In genomic region chr7:20304366-20304765, GRCh38 we compare ENCODE assay signal across 20 cellular contexts. TPM values are rescaled to one million over a fixed set of nuclear protein-coding genes. Genes with fewer than 3 reads are reported as not detected.
DNase-seq lines count a peak whose midpoint lies in the region; ATAC-seq, FAIRE-seq and TF ChIP-seq lines count a peak whose summit lies in the region.
"Had no signal": no experiment of that assay in that cellular context is flagged by ENCODE, and none has a peak within 500 bp of the region (broad histone marks: within the 10 kb centered on the region; RNA-seq: fewer than 3 reads in every experiment).

No MANE protein-coding gene starts in this region.

- intact Hi-C loops in mammary epithelial cell (cut with micrococcal nuclease) = no loop called here
- intact Hi-C loops in MCF 10A (cut with micrococcal nuclease) = no loop called here
- intact Hi-C loops in upper lobe of right lung (cut with DNase I) = no loop called here

- WGBS in mammary epithelial cell (ENCODE audit: low coverage, missing lambda C conversion rate) = 96% methylated on average over 4 of the region's 4 CpGs

- H4K20me1 ChIP-seq in mammary epithelial cell (ENCODE audit: insufficient read depth, low read length) = no peaks in the 10 kb centered on the region

- in situ Hi-C loops in mammary epithelial cell (cut with MboI; ENCODE audit: low sequenced_read_pairs in 2 of 2) = loop anchor here in 1 of 2 donors (25.0 kb wide), 1 partner anchor 317 kb away; no protein-coding TSS in a partner anchor

- H3K36me3 ChIP-seq in mammary epithelial cell (ENCODE audit: insufficient read depth, low read length) = no peaks in the 10 kb centered on the region
- H3K36me3 ChIP-seq in bronchial epithelial cell (ENCODE audit: control insufficient read depth, insufficient read depth, low read length) = no peaks in the 10 kb centered on the region
- no peaks in the 10 kb centered on the region for H3K36me3 ChIP-seq in upper lobe of right lung

- no peak overlapping the region for H3K4me2 ChIP-seq in mammary epithelial cell (ENCODE audit: insufficient read depth, low read depth, low read length)
- H3K4me2 ChIP-seq: A549, SK-N-SH had no signal

- H3K4me3 ChIP-seq in mammary epithelial cell (replicated peaks in 1 of 3; ENCODE audit: insufficient read depth in 1 of 3, low read depth in 2 of 3, low read length in 3 of 3) (no peak overlapping the region), bronchial epithelial cell (ENCODE audit: low read depth, low read length) (no peak overlapping the region), upper lobe of right lung (no peak overlapping the region)
- H3K4me3 ChIP-seq: A549, dorsolateral prefrontal cortex, GM12878 had no signal

- no peak overlapping the region for H3K27ac Mint-ChIP-seq in MCF 10A (ENCODE audit: low read depth, unreplicated experiment)
- H3K27ac Mint-ChIP-seq: activated naive CD4-positive, alpha-beta T cell treated with anti-CD3 and anti-CD28 coated beads, Interleukin-2, amount 50 U/mL, for 24 hours; CD4-positive, alpha-beta memory T cell had no signal

- H3K4me1 ChIP-seq in mammary epithelial cell (ENCODE audit: insufficient read depth, low read length) (peaks cover 4% of the 10 kb centered on the region), upper lobe of right lung (no peaks in the 10 kb centered on the region)

- FAIRE-seq in bronchial epithelial cell (lab: Jason Lieb, UNC) = no peak
- FAIRE-seq: A549, GM12878 had no signal

- BruUV-seq in mammary epithelial cell (replicated peaks; lab: Mats Ljungman, UMichigan) = no TSS peak
- no TSS peak for BruUV-seq in MCF 10A (replicated peaks; lab: Mats Ljungman, UMichigan)

- dilution Hi-C loops in mammary epithelial cell (cut with HindIII; ENCODE audit: low sequenced_read_pairs) = loop anchor here (5.0 to 25.0 kb wide), 2 partner anchors 87 to 542 kb away; partner anchors contain the start of genes MACC1 and TMEM196

- H3K27me3 Mint-ChIP-seq in MCF 10A (ENCODE audit: insufficient read depth, unreplicated experiment) = no peaks in the 10 kb centered on the region
- H3K27me3 Mint-ChIP-seq: activated naive CD4-positive, alpha-beta T cell treated with anti-CD3 and anti-CD28 coated beads, Interleukin-2, amount 50 U/mL, for 24 hours; CD4-positive, alpha-beta memory T cell; stimulated activated memory B cell treated with anti-CD40 and anti-IgM and Interleukin-4, amounts not matched to agents 10 μg/mL and 1 μg/mL and 100 μg/mL, for 72 hours had no signal

- ATAC-seq in upper lobe of right lung = peak; percentile 88
- ATAC-seq in GM18858 (IDR thresholded peaks at IDR 0.05; ENCODE audit: unreplicated experiment) = no peak
- ATAC-seq: A549; GM12878; Panc1; stimulated activated memory B cell treated with anti-CD40 and anti-IgM and Interleukin-4, amounts not matched to agents 10 μg/mL and 1 μg/mL and 100 μg/mL, for 72 hours had no signal

- H3K27ac ChIP-seq in mammary epithelial cell (ENCODE audit: insufficient read depth, low read depth, low read length) (no peak overlapping the region), upper lobe of right lung (no peak overlapping the region)
- H3K27ac ChIP-seq: A549, dorsolateral prefrontal cortex had no signal

- POLR2A ChIA-PET in MCF 10A (lab: Yijun Ruan, JAX) = interaction anchor here (1.3 to 2.5 kb wide), 2 partner anchors 26 to 553 kb away, joined by 3 to 7 read pairs; partner anchors contain the start of gene ITGB8

- no peaks in the 10 kb centered on the region for H3K79me2 ChIP-seq in mammary epithelial cell (ENCODE audit: insufficient read depth, low read length)

- H3K9me3 Mint-ChIP-seq in MCF 10A (ENCODE audit: unreplicated experiment) = peaks cover 7% of the 10 kb centered on the region
- H3K9me3 Mint-ChIP-seq: activated naive CD4-positive, alpha-beta T cell treated with anti-CD3 and anti-CD28 coated beads, Interleukin-2, amount 50 U/mL, for 24 hours had no signal

- H2AFZ ChIP-seq in mammary epithelial cell (ENCODE audit: low read depth, low read length) = peak overlapping the region; percentile 29

- H3K36me3 Mint-ChIP-seq in MCF 10A (ENCODE audit: insufficient read depth, unreplicated experiment) = no peaks in the 10 kb centered on the region
- H3K36me3 Mint-ChIP-seq: activated naive CD4-positive, alpha-beta T cell treated with anti-CD3 and anti-CD28 coated beads, Interleukin-2, amount 50 U/mL, for 24 hours; brain; CD4-positive, alpha-beta memory T cell; stimulated activated memory B cell treated with anti-CD40 and anti-IgM and Interleukin-4, amounts not matched to agents 10 μg/mL and 1 μg/mL and 100 μg/mL, for 72 hours had no signal

- H3K4me3 Mint-ChIP-seq in MCF 10A (ENCODE audit: unreplicated experiment) = no peak overlapping the region
- H3K4me3 Mint-ChIP-seq: activated naive CD4-positive, alpha-beta T cell treated with anti-CD3 and anti-CD28 coated beads, Interleukin-2, amount 50 U/mL, for 24 hours; brain; CD4-positive, alpha-beta memory T cell had no signal

- H3K27me3 ChIP-seq in mammary epithelial cell (ENCODE audit: insufficient read depth, low read length) (no peaks in the 10 kb centered on the region), bronchial epithelial cell (ENCODE audit: control insufficient read depth, insufficient read depth, low read length) (no peaks in the 10 kb centered on the region), upper lobe of right lung (no peaks in the 10 kb centered on the region)
- H3K27me3 ChIP-seq: dorsolateral prefrontal cortex had no signal

- H3K9me3 ChIP-seq in mammary epithelial cell (replicated peaks; ENCODE audit: insufficient read depth, low read length) = no peaks in the 10 kb centered on the region
- no peaks in the 10 kb centered on the region for H3K9me3 ChIP-seq in upper lobe of right lung
- H3K9me3 ChIP-seq: A549, SK-N-SH had no signal

- no peak overlapping the region for H3K9ac ChIP-seq in mammary epithelial cell (ENCODE audit: insufficient read depth, low read length)
- H3K9ac ChIP-seq: SK-N-SH had no signal

- DNase-seq in mammary epithelial cell (no peak), MCF 10A (ENCODE audit: unreplicated experiment) (no peak), NCI-H345 (lab: John Stamatoyannopoulos, UW) (peak; percentile 87), bronchial epithelial cell (ENCODE audit: low read depth) (peak; percentile 58), upper lobe of right lung (no peak), anterior cingulate cortex (lab: John Stamatoyannopoulos, UW) (no peak), GM03348 (ENCODE audit: low spot score) (no peak)
- DNase-seq: activated CD4-positive, alpha-beta T cell treated with anti-CD3 and anti-CD28 coated beads, Interleukin-2, amount 50 U/mL, for 4 hours; activated T-cell treated with anti-CD3 and anti-CD28 coated beads, Interleukin-2, amount 50 U/mL, for 1 hour; CD4-positive, alpha-beta memory T cell; dorsolateral prefrontal cortex; mesenchymal stem cell; SK-N-SH had no signal

- TF ChIP-seq CTCF in mammary epithelial cell (conservative IDR thresholded peaks at IDR 0.05 in 1 of 2, IDR thresholded peaks at IDR 0.05 in 1 of 2; ENCODE audit: extremely low read depth in 1 of 2, insufficient read depth in 1 of 2, low read depth in 1 of 2, low read length in 2 of 2) = no peak
- TF ChIP-seq CTCF in MCF 10A (IDR thresholded peaks at IDR 0.05; ENCODE audit: unreplicated experiment) = no peak
- no peak for TF ChIP-seq CTCF in bronchial epithelial cell (IDR thresholded peaks at IDR 0.05; ENCODE audit: insufficient read depth, low read length, severe bottlenecking)
- no peak for TF ChIP-seq CTCF in upper lobe of right lung (IDR thresholded peaks at IDR 0.05)

- H3K4me1 Mint-ChIP-seq in MCF 10A (ENCODE audit: insufficient read depth, unreplicated experiment) = peaks cover 25% of the 10 kb centered on the region
- H3K4me1 Mint-ChIP-seq: activated naive CD4-positive, alpha-beta T cell treated with anti-CD3 and anti-CD28 coated beads, Interleukin-2, amount 50 U/mL, for 24 hours had no signal

- CTCF ChIA-PET in mammary epithelial cell (lab: Charles Lee; ENCODE audit: low non-redundant PET) (no interaction called here), MCF 10A (lab: Yijun Ruan, JAX) (interaction anchor here (0.6 to 2.4 kb wide), 5 partner anchors 10 to 590 kb away, joined by 3 to 15 read pairs (median 4); no protein-coding TSS in a partner anchor)

RNA-seq across cellular contexts. Expression of gene ITGB8, which starts 26.3 kb away (rescaled TPM):
- total RNA-seq in mammary epithelial cell = 100 to 1,000 TPM in 1 of 2 donors, 10 to 100 TPM in 1; 41.9 to 221 TPM
- 32.3 TPM for polyA plus RNA-seq in mammary epithelial cell
- 48.6 TPM for polyA minus RNA-seq in mammary epithelial cell
- total RNA-seq in MCF 10A (2022) = 25.0 and 38.1 TPM in 2 replicates
- 10.5 and 13.8 TPM in 2 replicates for total RNA-seq in bronchial epithelial cell
- 4.6 TPM for total RNA-seq in upper lobe of right lung
- polyA plus RNA-seq: CD4-positive, alpha-beta memory T cell had no signal

Comparison
In these comparisons a context has a peak if more than half of its experiments do, and no peak if none do; other contexts are left out.
1. DNase-seq: peak in NCI-H345 (single experiment) and bronchial epithelial cell (single experiment); none in mammary epithelial cell (single experiment), MCF 10A (single experiment), upper lobe of right lung (single experiment), anterior cingulate cortex (0 of 58) and GM03348 (single experiment).